In genomic region chr11:70799386-70799785, GRCh38 we compare ENCODE assay signal across 21 cellular contexts.
DNase-seq lines count a peak whose midpoint lies in the region; TF ChIP-seq lines count a peak whose summit lies in the region.
"Had no signal": no experiment of that assay in that cellular context is flagged by ENCODE, and none has a peak within 500 bp of the region (broad histone marks: within the 10 kb centered on the region; RNA-seq: fewer than 3 reads in every experiment).

No MANE protein-coding gene starts in this region.

- CTCF ChIA-PET in GM10248 (lab: Yijun Ruan, JAX) = no interaction called here

- no peak for TF ChIP-seq CTCF in HFFc6 (IDR thresholded peaks at IDR 0.05)
- TF ChIP-seq CTCF in astrocyte of the cerebellum (IDR thresholded peaks at IDR 0.05; ENCODE audit: low read depth, low read length, missing control alignments) = no peak
- no peak for TF ChIP-seq CTCF in fibroblast of the aortic adventitia (IDR thresholded peaks at IDR 0.05; ENCODE audit: insufficient read depth, low read length)
- no peak for TF ChIP-seq CTCF in GM10248 (IDR thresholded peaks at IDR 0.05; ENCODE audit: control extremely low read depth, extremely low read depth, low read depth, missing control alignments)
- no peak for TF ChIP-seq CTCF in mesothelial cell of epicardium (IDR thresholded peaks at IDR 0.05; ENCODE audit: unreplicated experiment)

- H3K4me1 Mint-ChIP-seq in HFFc6 (ENCODE audit: low read depth) = no peaks in the 10 kb centered on the region
- H3K4me1 Mint-ChIP-seq in mesothelial cell of epicardium = no peaks in the 10 kb centered on the region

- in situ Hi-C loops in astrocyte of the cerebellum (cut with HindIII; ENCODE audit: low sequenced_read_pairs) = no loop called here

- no peak overlapping the region for H3K4me3 Mint-ChIP-seq in HFFc6
- no peak overlapping the region for H3K4me3 Mint-ChIP-seq in mesothelial cell of epicardium
- H3K4me3 Mint-ChIP-seq: CD4-positive, alpha-beta T cell; neural crest cell had no signal

- H3K27ac Mint-ChIP-seq in HFFc6 (no peak overlapping the region), mesothelial cell of epicardium (no peak overlapping the region)
- H3K27ac Mint-ChIP-seq: CD4-positive, alpha-beta T cell had no signal

- peaks cover 5% of the 10 kb centered on the region for H3K36me3 Mint-ChIP-seq in HFFc6 (ENCODE audit: low read depth)
- no peaks in the 10 kb centered on the region for H3K36me3 Mint-ChIP-seq in mesothelial cell of epicardium

- H3K4me3 ChIP-seq in astrocyte of the cerebellum (ENCODE audit: low read depth, low read length) = no peak overlapping the region
- no peak overlapping the region for H3K4me3 ChIP-seq in fibroblast of the aortic adventitia (ENCODE audit: low read depth, low read length)
- H3K4me3 ChIP-seq: right atrium auricular region, upper lobe of left lung had no signal

- POLR2A ChIA-PET in GM10248 (lab: Yijun Ruan, JAX) = no interaction called here

- H3K9me3 Mint-ChIP-seq in HFFc6 (peaks cover 69% of the 10 kb centered on the region), mesothelial cell of epicardium (peaks cover 8% of the 10 kb centered on the region)

- DNase-seq in HFFc6 (peak; percentile 19), astrocyte of the cerebellum (ENCODE audit: low read depth) (peak; percentile 90), fibroblast of the aortic adventitia (ENCODE audit: low read depth) (peak; percentile 18), NCI-H2196 (lab: John Stamatoyannopoulos, UW; ENCODE audit: unreplicated experiment) (no peak), GM10248 (ENCODE audit: extremely low spot score) (no peak), mesothelial cell of epicardium (ENCODE audit: low spot score in 2 of 2, unreplicated experiment in 2 of 2) (no peak), DMS79 (lab: John Stamatoyannopoulos, UW) (no peak)
- DNase-seq: activated CD4-positive, alpha-beta T cell treated with anti-CD3 and anti-CD28 coated beads, Interleukin-2, amount 50 U/mL, for 48 hours; activated CD8-positive, alpha-beta memory T cell treated with anti-CD3 and anti-CD28 coated beads, Interleukin-2, amount 50 U/mL, for 48 hours; activated naive CD4-positive, alpha-beta T cell treated with anti-CD3 and anti-CD28 coated beads, Interleukin-2, amount 50 U/mL, for 16 hours; AML-193; CD4-positive, alpha-beta T cell; foreskin melanocyte; left cardiac atrium; mammary epithelial cell; NCI-H1105; NCI-H1930; NCI-H526 treated with DMSO at 0.1 percent for 48 hours; upper lobe of left lung had no signal

- H3K27me3 Mint-ChIP-seq in HFFc6 (ENCODE audit: insufficient read depth) (peaks cover 1% of the 10 kb centered on the region), mesothelial cell of epicardium (ENCODE audit: low read depth) (peaks cover 1% of the 10 kb centered on the region)
- H3K27me3 Mint-ChIP-seq: CD4-positive, alpha-beta T cell had no signal

Comparison
In these comparisons a context has a peak if more than half of its experiments do, and no peak if none do; other contexts are left out.
1. DNase-seq: peak in HFFc6 (single experiment), astrocyte of the cerebellum (single experiment) and fibroblast of the aortic adventitia (single experiment); none in NCI-H2196 (single experiment), GM10248 (single experiment), mesothelial cell of epicardium (0 of 2) and DMS79 (single experiment).